Comparison of ENCODE assay signal across 8 cellular contexts in the genomic region with DNA sequence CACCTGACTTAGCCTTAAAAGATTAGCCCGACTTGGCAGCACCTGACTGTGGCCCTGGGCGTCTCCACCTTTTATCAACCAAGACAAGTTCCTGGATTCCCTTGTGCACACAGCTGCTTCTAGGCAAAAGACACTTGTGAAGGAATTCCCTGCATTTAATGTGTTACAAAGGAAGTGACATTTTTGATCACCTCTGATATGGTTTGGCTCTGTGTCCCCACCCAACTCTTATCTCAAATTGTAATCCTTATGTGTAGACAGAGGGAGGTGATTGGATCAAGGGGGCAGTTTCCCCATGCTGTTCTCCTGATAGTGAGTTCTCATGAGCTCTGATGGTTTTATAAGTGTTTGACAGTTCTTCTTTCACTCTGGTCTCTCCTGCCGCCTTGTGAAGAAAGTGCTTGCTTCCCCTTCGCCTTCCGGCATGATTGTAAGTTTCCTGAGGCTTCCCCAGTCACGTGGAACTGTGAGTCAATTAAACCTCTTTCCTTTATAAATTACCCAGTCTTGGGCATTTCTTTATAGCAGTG. TPM values are rescaled to one million over a fixed set of nuclear protein-coding genes. Genes with fewer than 3 reads are reported as not detected.
DNase-seq lines count a peak whose midpoint lies in the region; ATAC-seq and TF ChIP-seq lines count a peak whose summit lies in the region.

No MANE protein-coding gene starts in this region.

- ATAC-seq in activated naive CD8-positive, alpha-beta T cell treated with anti-CD3 and anti-CD28 coated beads, Interleukin-2, amount 50 U/mL, for 24 hours, result no peak
- ATAC-seq in natural killer cell, result no peak
- no peak for ATAC-seq in GM18909 (IDR thresholded peaks at IDR 0.05; ENCODE audit: poor library complexity, unreplicated experiment)
- ATAC-seq in HG02623 (IDR thresholded peaks at IDR 0.05; ENCODE audit: unreplicated experiment), result no peak
- no peak for ATAC-seq in omental fat pad (ENCODE audit: low FRiP score)

- H3K27ac ChIP-seq in MM.1S (ENCODE audit: low read length), result peak overlapping the region; percentile 87; the same call in 1 of the 2 replicates

- H3K4me3 Mint-ChIP-seq in activated naive CD8-positive, alpha-beta T cell treated with anti-CD3 and anti-CD28 coated beads, Interleukin-2, amount 50 U/mL, for 24 hours, result no peak overlapping the region
- H3K4me3 Mint-ChIP-seq in natural killer cell, result peak overlapping the region; percentile 58

- H2AFZ ChIP-seq in MM.1S (ENCODE audit: low read length), result no peak overlapping the region

- H4K20me1 ChIP-seq in MM.1S (ENCODE audit: insufficient read depth, low read length), result no peaks in the 10 kb centered on the region

- peak; percentile 71 for DNase-seq in GF-D8 (lab: John Stamatoyannopoulos, UW)
- no peak for DNase-seq in MM.1S
- DNase-seq in activated naive CD8-positive, alpha-beta T cell treated with anti-CD3 and anti-CD28 coated beads, Interleukin-2, amount 50 U/mL, for 24 hours, result no peak
- no peak for DNase-seq in natural killer cell
- DNase-seq in activated gamma-delta T cell treated with Interleukin-2 at 50 U/mL for 16 hours, result no peak
- DNase-seq in omental fat pad (ENCODE audit: low spot score), result no peak

- no peaks in the 10 kb centered on the region for H3K36me3 Mint-ChIP-seq in activated naive CD8-positive, alpha-beta T cell treated with anti-CD3 and anti-CD28 coated beads, Interleukin-2, amount 50 U/mL, for 24 hours (ENCODE audit: low read depth)
- no peaks in the 10 kb centered on the region for H3K36me3 Mint-ChIP-seq in natural killer cell

- H3K9me2 ChIP-seq in MM.1S (replicated peaks; ENCODE audit: insufficient read depth, low read length), result no peaks in the 10 kb centered on the region

- H3K9ac ChIP-seq in MM.1S (ENCODE audit: low read length), result peak overlapping the region; percentile 44; the same call in 1 of the 2 replicates

- no peaks in the 10 kb centered on the region for H3K27me3 ChIP-seq in MM.1S (replicated peaks; ENCODE audit: insufficient read depth, low read length)

- peak overlapping the region; percentile 47 for H3K27ac Mint-ChIP-seq in activated naive CD8-positive, alpha-beta T cell treated with anti-CD3 and anti-CD28 coated beads, Interleukin-2, amount 50 U/mL, for 24 hours
- peak overlapping the region; percentile 99 for H3K27ac Mint-ChIP-seq in natural killer cell

- H3K9me3 Mint-ChIP-seq in activated naive CD8-positive, alpha-beta T cell treated with anti-CD3 and anti-CD28 coated beads, Interleukin-2, amount 50 U/mL, for 24 hours, result peaks cover 9% of the 10 kb centered on the region
- H3K9me3 Mint-ChIP-seq in natural killer cell, result no peaks in the 10 kb centered on the region

- peaks cover 56% of the 10 kb centered on the region for H3F3A ChIP-seq in MM.1S (ENCODE audit: insufficient read depth, low read length)

- intact Hi-C loops in natural killer cell (cut with micrococcal nuclease), result no loop called here

- H3K4me1 Mint-ChIP-seq in activated naive CD8-positive, alpha-beta T cell treated with anti-CD3 and anti-CD28 coated beads, Interleukin-2, amount 50 U/mL, for 24 hours, result peaks cover 65% of the 10 kb centered on the region
- H3K4me1 Mint-ChIP-seq in natural killer cell, result peaks cover 62% of the 10 kb centered on the region in 2 donors

- H3K9me3 ChIP-seq in MM.1S (replicated peaks; ENCODE audit: insufficient read depth, low read length), result no peaks in the 10 kb centered on the region

- peak overlapping the region; percentile 73; the same call in 1 of the 2 replicates for H3K4me2 ChIP-seq in MM.1S (ENCODE audit: low read depth, low read length)

- H3K27me3 Mint-ChIP-seq in activated naive CD8-positive, alpha-beta T cell treated with anti-CD3 and anti-CD28 coated beads, Interleukin-2, amount 50 U/mL, for 24 hours, result no peaks in the 10 kb centered on the region
- no peaks in the 10 kb centered on the region for H3K27me3 Mint-ChIP-seq in natural killer cell (ENCODE audit: low read depth in 2 of 2)

- H3K79me2 ChIP-seq in MM.1S (ENCODE audit: low read length), result peaks cover 45% of the 10 kb centered on the region

- H3K4me3 ChIP-seq in MM.1S (ENCODE audit: low read length), result no peak overlapping the region

- peaks cover under 1% of the 10 kb centered on the region; the same call in 1 of the 2 replicates for H3K36me3 ChIP-seq in MM.1S (replicated peaks; ENCODE audit: insufficient read depth, low read length)

- TF ChIP-seq CTCF in MM.1S (IDR thresholded peaks at IDR 0.05; ENCODE audit: low read length), result no peak
- TF ChIP-seq CTCF in natural killer cell (IDR thresholded peaks at IDR 0.05), result no peak
- no peak for TF ChIP-seq CTCF in omental fat pad (IDR thresholded peaks at IDR 0.05)

- peaks cover 48% of the 10 kb centered on the region for H3K4me1 ChIP-seq in MM.1S (ENCODE audit: low read length)

RNA-seq across cellular contexts. Expression of a gene that starts 2.6 kb away (rescaled TPM):
- total RNA-seq in natural killer cell (10 to 100 TPM; 44.4 to 60.4 (median 55.1) TPM), omental fat pad (10 to 100 TPM; 43.2 to 71.4 (median 58.1) TPM)
